22 cellular contexts compared by ENCODE assay signal in genomic region chr5:1047332-1047965, GRCh38. TPM values are rescaled to one million over a fixed set of nuclear protein-coding genes. Genes with fewer than 3 reads are reported as not detected.
A peak's percentile ranks its signal among the peaks of the same experiment; 100 is the strongest.
DNase-seq lines count a peak whose midpoint lies in the region; ATAC-seq and TF ChIP-seq lines count a peak whose summit lies in the region.
"Had no signal": no experiment of that assay in that cellular context is flagged by ENCODE, and none has a peak within 500 bp of the region (broad histone marks: within the 10 kb centered on the region; RNA-seq: fewer than 3 reads in every experiment).

No MANE protein-coding gene starts in this region.

- H3K9me3 Mint-ChIP-seq in activated T-helper 17 cell treated with anti-CD3 and anti-CD28 coated beads, Interleukin-2, amount 50 U/mL, for 72 hours, result peaks cover 62% of the 10 kb centered on the region
- H3K9me3 Mint-ChIP-seq in natural killer cell, result peaks cover 57 to 60% of the 10 kb centered on the region in 2 donors

- peak overlapping the region; percentile 18 for H3K27ac Mint-ChIP-seq in activated T-helper 17 cell treated with anti-CD3 and anti-CD28 coated beads, Interleukin-2, amount 50 U/mL, for 72 hours
- H3K27ac Mint-ChIP-seq in natural killer cell, result peak overlapping the region; percentile 2 to 31
- H3K27ac Mint-ChIP-seq: HFFc6 had no signal

- H3K36me3 ChIP-seq in heart right ventricle (peaks cover 0 to 30% (median 7%) of the 10 kb centered on the region in 9 donors), MG63 (peaks cover 18% of the 10 kb centered on the region)

- peak; percentile 64 for DNase-seq in cardiac septum (ENCODE audit: low spot score)
- DNase-seq in heart right ventricle, result no peak
- DNase-seq in natural killer cell, result no peak
- DNase-seq in MG63, result no peak
- DNase-seq in HuH-7.5 (ENCODE audit: low spot score), result no peak
- no peak for DNase-seq in NCI-H1048 (lab: John Stamatoyannopoulos, UW)
- no peak for DNase-seq in superior temporal gyrus (ENCODE audit: extremely low spot score)
- DNase-seq: CD4-positive, alpha-beta memory T cell; DMS79; HFFc6; NCI-H1105 treated with DMSO at 0.1 percent for 48 hours; NCI-H1694; NCI-H510A; NCI-H774; OCI-M1; RPMI8226; SHP77 treated with DMSO at 0.1 percent for 48 hours; SK-N-SH had no signal

- H3K4me1 ChIP-seq in heart right ventricle, result peaks cover 0 to 20% (median 6%) of the 10 kb centered on the region in 9 donors
- H3K4me1 ChIP-seq: A549 had no signal

- no peak overlapping the region for H3K4me3 ChIP-seq in heart right ventricle
- H3K4me3 ChIP-seq in MG63, result no peak overlapping the region
- H3K4me3 ChIP-seq: A549, BLaER1 had no signal

- no peaks in the 10 kb centered on the region for H3K27me3 Mint-ChIP-seq in activated T-helper 17 cell treated with anti-CD3 and anti-CD28 coated beads, Interleukin-2, amount 50 U/mL, for 72 hours
- no peaks in the 10 kb centered on the region for H3K27me3 Mint-ChIP-seq in natural killer cell (ENCODE audit: low read depth in 2 of 2)
- H3K27me3 Mint-ChIP-seq: CD4-positive, alpha-beta memory T cell; IgD-negative memory B cell had no signal

- H3K27me3 ChIP-seq in heart right ventricle, result no peaks in the 10 kb centered on the region
- H3K27me3 ChIP-seq in MG63, result no peaks in the 10 kb centered on the region
- H3K27me3 ChIP-seq: BLaER1 had no signal

- no peak overlapping the region for H3K27ac ChIP-seq in heart right ventricle
- H3K27ac ChIP-seq: A549, BLaER1 had no signal

- peaks cover 6% of the 10 kb centered on the region for H3K36me3 Mint-ChIP-seq in activated T-helper 17 cell treated with anti-CD3 and anti-CD28 coated beads, Interleukin-2, amount 50 U/mL, for 72 hours (ENCODE audit: low read depth)
- no peaks in the 10 kb centered on the region for H3K36me3 Mint-ChIP-seq in natural killer cell
- H3K36me3 Mint-ChIP-seq: IgD-negative memory B cell had no signal

- no peak for TF ChIP-seq CTCF in heart right ventricle (IDR thresholded peaks at IDR 0.05)
- no peak for TF ChIP-seq CTCF in natural killer cell (IDR thresholded peaks at IDR 0.05)

- H3K9me3 ChIP-seq in heart right ventricle, result no peaks in the 10 kb centered on the region
- peaks cover 19% of the 10 kb centered on the region for H3K9me3 ChIP-seq in MG63
- H3K9me3 ChIP-seq: A549, BLaER1, SK-N-SH had no signal

- H3K4me1 Mint-ChIP-seq in activated T-helper 17 cell treated with anti-CD3 and anti-CD28 coated beads, Interleukin-2, amount 50 U/mL, for 72 hours, result peaks cover 61% of the 10 kb centered on the region
- H3K4me1 Mint-ChIP-seq in natural killer cell, result peaks cover 0 to 62% of the 10 kb centered on the region in 2 donors

- H3K4me3 Mint-ChIP-seq in activated T-helper 17 cell treated with anti-CD3 and anti-CD28 coated beads, Interleukin-2, amount 50 U/mL, for 72 hours, result no peak overlapping the region
- no peak overlapping the region for H3K4me3 Mint-ChIP-seq in natural killer cell
- H3K4me3 Mint-ChIP-seq: CD4-positive, alpha-beta memory T cell; HFFc6; IgD-negative memory B cell had no signal

- WGBS in heart right ventricle, 2 donors, result 93 to 95% methylated on average over 11 of the region's 11 CpGs

- no peak for ATAC-seq in heart right ventricle
- ATAC-seq in activated T-helper 17 cell treated with anti-CD3 and anti-CD28 coated beads, Interleukin-2, amount 50 U/mL, for 72 hours (replicated peaks), result no peak
- peak in 1 of 3 donors; percentile 36 for ATAC-seq in natural killer cell
- ATAC-seq: A549 had no signal

- intact Hi-C loops in cardiac septum (cut with DNase I), result no loop called here
- intact Hi-C loops in heart right ventricle (cut with DNase I), result no loop called here
- intact Hi-C loops in natural killer cell (cut with micrococcal nuclease), result no loop called here

RNA-seq across cellular contexts. Expression of gene NKD2, which starts 38.8 kb away (rescaled TPM):
- total RNA-seq in cardiac septum (3.6 TPM), heart right ventricle (1 to 10 TPM in 7 of 10 donors, under 1 TPM in 3; 0.31 to 4.5 (median 1.5) TPM), natural killer cell (not detected)
- 10 to 100 TPM in 1 of 2 donors, 1 to 10 TPM in 1; 5.3 to 12.7 TPM for polyA plus RNA-seq in heart right ventricle
- 1 to 10 TPM in 1 of 2 donors, under 1 TPM in 1; 0.37 to 1.2 TPM for total RNA-seq in activated T-helper 17 cell treated with anti-CD3 and anti-CD28 coated beads, Interleukin-2, amount 50 U/mL, for 72 hours
- 3.4 and 5.7 TPM in 2 replicates for total RNA-seq in MG63 (2014; rRNA removed; shearing (Covaris generic); ENCODE audit: low replicate concordance)
- total RNA-seq: CD4-positive, alpha-beta memory T cell; HFFc6 had no signal
- polyA plus RNA-seq: CD4-positive, alpha-beta memory T cell; IgD-negative memory B cell; SK-N-SH had no signal
